Comparison of ENCODE assay signal across 1 cellular context in genomic region chrX:97547873-97548578, GRCh38.
TF ChIP-seq lines count a peak whose summit lies in the region.

No MANE protein-coding gene starts in this region.

TF ChIP-seq in IMR-90, 13 proteins besides CTCF, POLR2A, EP300 and RAD21 (continued from another document):
- TF ChIP-seq NFE2L2 (IDR thresholded peaks at IDR 0.05; ENCODE audit: low read depth, low read length): no peak
- no peak for TF ChIP-seq FOS (IDR thresholded peaks at IDR 0.05; ENCODE audit: low read depth, low read length)
- no peak for TF ChIP-seq CHD1 (IDR thresholded peaks at IDR 0.05; ENCODE audit: low read depth, low read length)
- no peak for TF ChIP-seq MAZ (IDR thresholded peaks at IDR 0.05; ENCODE audit: borderline replicate concordance, low read depth, low read length)
- TF ChIP-seq, protein P1, sequence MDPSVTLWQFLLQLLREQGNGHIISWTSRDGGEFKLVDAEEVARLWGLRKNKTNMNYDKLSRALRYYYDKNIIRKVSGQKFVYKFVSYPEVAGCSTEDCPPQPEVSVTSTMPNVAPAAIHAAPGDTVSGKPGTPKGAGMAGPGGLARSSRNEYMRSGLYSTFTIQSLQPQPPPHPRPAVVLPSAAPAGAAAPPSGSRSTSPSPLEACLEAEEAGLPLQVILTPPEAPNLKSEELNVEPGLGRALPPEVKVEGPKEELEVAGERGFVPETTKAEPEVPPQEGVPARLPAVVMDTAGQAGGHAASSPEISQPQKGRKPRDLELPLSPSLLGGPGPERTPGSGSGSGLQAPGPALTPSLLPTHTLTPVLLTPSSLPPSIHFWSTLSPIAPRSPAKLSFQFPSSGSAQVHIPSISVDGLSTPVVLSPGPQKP (IDR thresholded peaks at IDR 0.05; ENCODE audit: borderline replicate concordance, low read depth, low read length): no peak
TF ChIP-seq in IMR-90: peak in this region for 0.
